Comparison of ENCODE assay signal across 8 cellular contexts in genomic region chr17:19744922-19745757, GRCh38. TPM values are rescaled to one million over a fixed set of nuclear protein-coding genes. Genes with fewer than 3 reads are reported as not detected.
DNase-seq lines count a peak whose midpoint lies in the region; ATAC-seq and TF ChIP-seq lines count a peak whose summit lies in the region.

No MANE protein-coding gene starts in this region.

- H3K4me1 ChIP-seq in smooth muscle cell (ENCODE audit: low read depth): peaks cover 6% of the 10 kb centered on the region

- peak overlapping the region; percentile 19 to 24 for H3K4me3 ChIP-seq in cardiac fibroblast (replicated peaks in 1 of 2; ENCODE audit: low read depth in 2 of 2, low read length in 2 of 2)
- peak overlapping the region; percentile 45 for H3K4me3 ChIP-seq in smooth muscle cell

- no peak for ATAC-seq in GM18505 (IDR thresholded peaks at IDR 0.05; ENCODE audit: unreplicated experiment)

- no peak overlapping the region for H3K27ac ChIP-seq in smooth muscle cell (ENCODE audit: low read depth)

- H3K4me2 ChIP-seq in smooth muscle cell: peak overlapping the region; percentile 84

- no peaks in the 10 kb centered on the region for H3K36me3 ChIP-seq in smooth muscle cell (ENCODE audit: low read depth)

- DNase-seq in GM13976 (ENCODE audit: low spot score) (peak; percentile 91), NCI-H1092 (lab: John Stamatoyannopoulos, UW) (peak; percentile 64), cardiac fibroblast (ENCODE audit: low read depth in 2 of 2) (peak; percentile 70 to 82), inferior parietal cortex (ENCODE audit: extremely low spot score) (peak; percentile 86), smooth muscle cell (lab: John Stamatoyannopoulos, UW; ENCODE audit: unreplicated experiment) (peak; percentile 68), KG1 (lab: John Stamatoyannopoulos, UW) (no peak)
- DNase-seq in activated CD4-positive, CD25-positive, alpha-beta regulatory T cell (lab: John Stamatoyannopoulos, UW): peak; percentile 64 to 79 (median 73)

- no peaks in the 10 kb centered on the region for H3K79me2 ChIP-seq in smooth muscle cell (ENCODE audit: low read depth)

- no peaks in the 10 kb centered on the region for H4K20me1 ChIP-seq in smooth muscle cell (ENCODE audit: low read depth)

- no peaks in the 10 kb centered on the region for H3K9me3 ChIP-seq in smooth muscle cell (replicated peaks; ENCODE audit: low read depth)

- H3K27me3 ChIP-seq in smooth muscle cell (ENCODE audit: low read depth): peaks cover 7% of the 10 kb centered on the region

- no peak overlapping the region for H2AFZ ChIP-seq in smooth muscle cell (ENCODE audit: low read depth)

- in situ Hi-C loops in GM13976 (cut with MboI; ENCODE audit: low sequenced_read_pairs, unreplicated experiment): no loop called here

- no peaks in the 10 kb centered on the region for H3F3A ChIP-seq in smooth muscle cell (ENCODE audit: low read depth)

- TF ChIP-seq CTCF in GM13976 (IDR thresholded peaks at IDR 0.05; ENCODE audit: borderline replicate concordance, control extremely low read depth, extremely low read depth, insufficient read depth, missing control alignments) (peak; percentile 96), cardiac fibroblast (IDR thresholded peaks at IDR 0.05; ENCODE audit: low read depth, low read length) (peak; percentile 94), smooth muscle cell (IDR thresholded peaks at IDR 0.05; ENCODE audit: borderline replicate concordance, insufficient read depth, poor library complexity, severe bottlenecking) (peak; percentile 87)

- TF ChIP-seq POLR2A in GM18505 (IDR thresholded peaks at IDR 0.05; ENCODE audit: borderline replicate concordance, extremely low read depth, insufficient read depth, insufficient read length): no peak

- H3K9ac ChIP-seq in smooth muscle cell (ENCODE audit: low read depth): no peak overlapping the region

- WGBS in smooth muscle cell (ENCODE audit: low lambda C conversion rate): 38% methylated on average over 47 of the region's 50 CpGs

RNA-seq across cellular contexts. Expression of gene ALDH3A1, which starts 3.0 kb away (rescaled TPM):
- 0.18 TPM in 1 of 2 replicates, not detected in the other for total RNA-seq in smooth muscle cell
- polyA plus RNA-seq in smooth muscle cell: not detected in 2 replicates

RNA-seq across cellular contexts. Expression of gene SLC47A2, which starts 28.8 kb away (rescaled TPM):
- not detected in 2 replicates for total RNA-seq in smooth muscle cell
- 0.33 TPM in 1 of 2 replicates, not detected in the other for polyA plus RNA-seq in smooth muscle cell
